In genomic region chr10:125602825-125603224, GRCh38 we compare ENCODE assay signal across 24 cellular contexts.
"Had no signal": no experiment of that assay in that cellular context is flagged by ENCODE, and none has a peak within 500 bp of the region (broad histone marks: within the 10 kb centered on the region; RNA-seq: fewer than 3 reads in every experiment).

No MANE protein-coding gene starts in this region.

- H3K27me3 ChIP-seq: colonic mucosa, esophagus muscularis mucosa, gastroesophageal sphincter had no signal

- DNase-seq: colonic mucosa; cortex of kidney; dermis blood vessel endothelial cell; dorsolateral prefrontal cortex; effector CD4-positive, alpha-beta T cell; effector CD8-positive, alpha-beta T cell; effector memory CD4-positive, alpha-beta T cell; effector memory CD8-positive, alpha-beta T cell; endodermal cell; erythroblast; esophagus squamous epithelium; foreskin fibroblast; foreskin keratinocyte; foreskin melanocyte; gastrocnemius medialis; glutamatergic neuron; head of caudate nucleus; heart left ventricle had no signal

- H3K4me3 Mint-ChIP-seq: dendritic cell treated with granulocyte-macrophage colony-stimulating factor and Interleukin-4, amounts not matched to agents 40 ng/mL and 50 ng/mL, for 4 days; effector memory CD8-positive, alpha-beta T cell; endodermal cell had no signal

- H3K27me3 Mint-ChIP-seq: dendritic cell treated with granulocyte-macrophage colony-stimulating factor and Interleukin-4, amounts not matched to agents 40 ng/mL and 50 ng/mL, for 4 days had no signal

- H3K4me1 Mint-ChIP-seq: endodermal cell had no signal

- H3K36me3 ChIP-seq: colonic mucosa, esophagus muscularis mucosa, esophagus squamous epithelium, gastrocnemius medialis, gastroesophageal sphincter, heart left ventricle had no signal

- H3K27ac Mint-ChIP-seq: dendritic cell treated with granulocyte-macrophage colony-stimulating factor and Interleukin-4, amounts not matched to agents 40 ng/mL and 50 ng/mL, for 4 days; effector memory CD8-positive, alpha-beta T cell; endodermal cell had no signal

- H3K9me3 ChIP-seq: colonic mucosa, gastrocnemius medialis had no signal

- H3K4me3 ChIP-seq: colonic mucosa, coronary artery, dorsolateral prefrontal cortex, esophagus muscularis mucosa, esophagus squamous epithelium, gastrocnemius medialis, gastroesophageal sphincter, heart left ventricle had no signal

- H3K4me1 ChIP-seq: colonic mucosa, esophagus squamous epithelium, foreskin keratinocyte, gastrocnemius medialis, heart left ventricle had no signal

- ATAC-seq: effector memory CD8-positive, alpha-beta T cell; esophagus mucosa; foreskin keratinocyte; gastrocnemius medialis; gastroesophageal sphincter; heart left ventricle had no signal

- H3K27ac ChIP-seq: colonic mucosa, coronary artery, dorsolateral prefrontal cortex, epithelial cell of prostate, esophagus muscularis mucosa, esophagus squamous epithelium, foreskin keratinocyte, gastrocnemius medialis, gastroesophageal sphincter, heart left ventricle had no signal
